ENCODE assay signal across 35 cellular contexts in genomic region chr21:32974653-32975052, GRCh38. TPM values are rescaled to one million over a fixed set of nuclear protein-coding genes. Genes with fewer than 3 reads are reported as not detected.
"Had no signal": no experiment of that assay in that cellular context is flagged by ENCODE, and none has a peak within 500 bp of the region (broad histone marks: within the 10 kb centered on the region; RNA-seq: fewer than 3 reads in every experiment).

No MANE protein-coding gene starts in this region.

- H3K27ac ChIP-seq: adrenal gland, body of pancreas, brain microvascular endothelial cell, breast epithelium, VCaP had no signal

- H3K4me1 ChIP-seq: adrenal gland, body of pancreas, breast epithelium had no signal

- H3K36me3 ChIP-seq: adrenal gland, brain microvascular endothelial cell, breast epithelium had no signal

- H3K27me3 ChIP-seq: body of pancreas had no signal

- H3K9me3 ChIP-seq: adrenal gland, body of pancreas, breast epithelium had no signal

- H3K4me3 ChIP-seq: adrenal gland, body of pancreas, breast epithelium had no signal

- DNase-seq: activated B cell treated with CpG ODN at 0.5 μM for 24 hours; activated CD4-positive, alpha-beta memory T cell treated with anti-CD3 and anti-CD28 coated beads for 36 hours; activated CD4-positive, alpha-beta T cell treated with anti-CD3 and anti-CD28 coated beads for 4 hours; activated CD4-positive, alpha-beta T cell treated with anti-CD3 and anti-CD28 coated beads, Interleukin-2, amount 10 ng/mL, durations not matched to agents 24 days and 14 days; activated CD4-positive, alpha-beta T cell treated with anti-CD3 and anti-CD28 coated beads, Interleukin-2, amount 50 U/mL, for 1 hour; activated CD4-positive, alpha-beta T cell treated with anti-CD3 and anti-CD28 coated beads, Interleukin-2, amount 50 U/mL, for 4 hours; activated CD4-positive, CD25-positive, alpha-beta regulatory T cell treated with anti-CD3 and anti-CD28 coated beads, Interleukin-2, amount 50 U/mL, for 72 hours; activated CD8-positive, alpha-beta memory T cell treated with anti-CD3 and anti-CD28 coated beads, Interleukin-2, amount 50 U/mL, for 4 hours; activated CD8-positive, alpha-beta T cell treated with anti-CD3 and anti-CD28 coated beads for 36 hours; activated effector memory CD4-positive, alpha-beta T cell treated with anti-CD3 and anti-CD28 coated beads, Interleukin-2, amount 50 U/mL, for 16 hours; activated gamma-delta T cell treated with Interleukin-2 at 50 U/mL for 16 hours; activated naive CD4-positive, alpha-beta T cell; activated naive CD4-positive, alpha-beta T cell treated with anti-CD3 and anti-CD28 coated beads for 36 hours; activated naive CD4-positive, alpha-beta T cell treated with anti-CD3 and anti-CD28 coated beads, Interleukin-2, amount 50 U/mL, for 16 hours; activated naive CD8-positive, alpha-beta T cell treated with anti-CD3 and anti-CD28 coated beads for 36 hours; activated T-cell treated with anti-CD3 and anti-CD28 coated beads for 4 hours; activated T-cell treated with anti-CD3 and anti-CD28 coated beads, Interleukin-2, amount 50 U/mL, for 1 hour; activated T-cell treated with anti-CD3 and anti-CD28 coated beads, Interleukin-2, amount 50 U/mL, for 4 hours; activated T-cell treated with anti-CD3 and anti-CD28 coated beads, Interleukin-2, amount 50 U/mL, for 72 hours; adrenal gland; amniotic stem cell; aorta; body of pancreas; brain microvascular endothelial cell; cerebellar nuclear complex; T-helper 1 cell; T-helper 2 cell; T-helper 9 cell had no signal

- ATAC-seq: activated CD8-positive, alpha-beta T cell treated with anti-CD3 and anti-CD28 coated beads for 36 hours; activated naive CD4-positive, alpha-beta T cell treated with anti-CD3 and anti-CD28 coated beads, Interleukin-2, amount 50 U/mL, for 72 hours; activated T-cell treated with anti-CD3 and anti-CD28 coated beads, Interleukin-2, amount 50 U/mL, for 4 hours; activated T-cell treated with anti-CD3 and anti-CD28 coated beads, Interleukin-2, amount 50 U/mL, for 72 hours; activated T-helper 17 cell treated with anti-CD3 and anti-CD28 coated beads, Interleukin-2, amount 50 U/mL, for 72 hours; body of pancreas had no signal

RNA-seq across cellular contexts. Expression of gene OLIG2, which starts 51.1 kb away (rescaled TPM):
- total RNA-seq: activated B cell treated with CpG ODN at 0.5 μM for 24 hours; activated CD4-positive, alpha-beta memory T cell treated with anti-CD3 and anti-CD28 coated beads for 36 hours; activated CD4-positive, alpha-beta T cell treated with anti-CD3 and anti-CD28 coated beads, Interleukin-2, amount 10 ng/mL, durations not matched to agents 24 days and 14 days; activated CD8-positive, alpha-beta memory T cell treated with anti-CD3 and anti-CD28 coated beads for 36 hours; activated CD8-positive, alpha-beta T cell treated with anti-CD3 and anti-CD28 coated beads for 36 hours; activated naive CD4-positive, alpha-beta T cell treated with anti-CD3 and anti-CD28 coated beads for 36 hours; activated naive CD4-positive, alpha-beta T cell treated with anti-CD3 and anti-CD28 coated beads, Interleukin-2, amount 50 U/mL, for 72 hours; activated naive CD8-positive, alpha-beta T cell treated with anti-CD3 and anti-CD28 coated beads for 36 hours; activated T-cell treated with anti-CD3 and anti-CD28 coated beads, Interleukin-2, amount 50 U/mL, for 4 hours; activated T-cell treated with anti-CD3 and anti-CD28 coated beads, Interleukin-2, amount 50 U/mL, for 72 hours; activated T-helper 1 cell treated with anti-CD3 and anti-CD28 coated beads, Interleukin-12 subunit alpha, Interleukin-12 subunit beta, Interleukin-2, Interleukin-4 antibody, amounts not matched to agents 30 ng/mL and 10 ng/mL and 1 ng/mL, durations not matched to agents 14 hours and 24 hours and 36 hours; activated T-helper 17 cell treated with anti-CD3 and anti-CD28 coated beads, Interleukin-2, amount 50 U/mL, for 72 hours; adrenal gland; aorta; body of pancreas; breast epithelium; cardiac septum had no signal
- polyA plus RNA-seq: aorta had no signal
